In the genomic region with DNA sequence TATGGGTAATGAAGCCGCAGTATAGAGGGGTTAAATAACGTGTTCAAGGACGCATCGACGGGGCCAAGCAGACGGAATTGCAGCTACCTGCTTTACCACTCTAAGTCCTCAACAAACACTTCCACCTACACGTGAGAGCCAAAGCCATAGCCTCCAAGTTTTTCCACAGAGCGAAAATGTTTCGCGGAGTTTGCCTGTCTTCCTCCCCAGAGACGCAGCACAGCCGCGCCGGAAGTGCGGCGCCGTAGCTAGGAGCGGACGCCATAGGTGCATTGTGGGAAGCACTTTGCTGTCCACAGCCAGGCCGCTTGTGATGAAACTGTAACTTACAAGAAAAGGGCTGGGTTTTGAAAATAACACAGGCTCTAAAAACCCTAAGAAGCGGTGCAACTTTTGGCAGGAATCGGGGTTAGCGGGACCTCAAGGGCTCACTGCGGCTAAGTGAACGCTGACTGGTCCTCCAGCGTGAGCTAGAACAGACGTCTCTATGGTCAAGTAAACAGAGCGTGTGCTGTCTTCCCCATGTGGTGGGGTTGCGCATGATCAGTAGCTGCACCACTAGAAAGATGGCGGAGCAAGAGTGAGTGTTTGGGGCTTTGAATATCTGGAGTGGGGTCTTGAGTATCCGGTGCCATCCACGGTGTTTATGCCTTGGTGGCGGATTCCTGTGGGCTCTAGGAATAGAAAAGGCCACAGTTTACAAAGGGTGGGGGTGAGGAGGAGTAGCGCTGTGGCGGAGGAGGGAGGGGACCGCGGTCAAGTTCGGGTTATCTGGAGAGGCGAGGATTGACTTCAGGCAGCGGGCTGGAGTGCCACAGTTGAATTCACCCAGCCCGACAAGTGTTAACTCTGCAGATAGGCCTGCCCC, we compare ENCODE assay signal across 7 cellular contexts. TPM values are rescaled to one million over a fixed set of nuclear protein-coding genes. Genes with fewer than 3 reads are reported as not detected.
DNase-seq lines count a peak whose midpoint lies in the region; ATAC-seq lines count a peak whose summit lies in the region.

A gene (plus strand): TSS at position 245 of the 868 bp plus-strand sequence. CDS start 295 bp downstream, at position 540.

- peak; percentile 82 for DNase-seq in NCI-H2029 treated with DMSO at 0.1 percent for 48 hours (lab: John Stamatoyannopoulos, UW)
- peak; percentile 90 for DNase-seq in T1000 (lab: John Stamatoyannopoulos, UW)
- DNase-seq in astrocyte of the hippocampus (ENCODE audit: low read depth, low spot score), result peak; percentile 92
- peak; percentile 65 to 98 (median 89) for DNase-seq in hypothalamus (lab: John Stamatoyannopoulos, UW)
- peak; percentile 87 for DNase-seq in sciatic nerve (ENCODE audit: low spot score)

- peak; percentile 82 for ATAC-seq in GM18517 (IDR thresholded peaks at IDR 0.05; ENCODE audit: unreplicated experiment)
- ATAC-seq in HG03025 (IDR thresholded peaks at IDR 0.05; ENCODE audit: low FRiP score, unreplicated experiment), result peak; percentile 89
- ATAC-seq in sciatic nerve, result peak; percentile 99

- intact Hi-C loops in sciatic nerve (cut with DNase I), result loop anchor here (10.0 kb wide), 2 partner anchors 135 to 215 kb away; a partner anchor contains a TSS

RNA-seq across cellular contexts. Expression of the gene that starts here (rescaled TPM):
- total RNA-seq in sciatic nerve, result 51.6 TPM

Comparison
In these comparisons a context has a peak if more than half of its experiments do, and no peak if none do; other contexts are left out.
1. Peak in every context shown above with its lines: DNase-seq and ATAC-seq.